Comparison of ENCODE assay signal across 1 cellular context in the genomic region with DNA sequence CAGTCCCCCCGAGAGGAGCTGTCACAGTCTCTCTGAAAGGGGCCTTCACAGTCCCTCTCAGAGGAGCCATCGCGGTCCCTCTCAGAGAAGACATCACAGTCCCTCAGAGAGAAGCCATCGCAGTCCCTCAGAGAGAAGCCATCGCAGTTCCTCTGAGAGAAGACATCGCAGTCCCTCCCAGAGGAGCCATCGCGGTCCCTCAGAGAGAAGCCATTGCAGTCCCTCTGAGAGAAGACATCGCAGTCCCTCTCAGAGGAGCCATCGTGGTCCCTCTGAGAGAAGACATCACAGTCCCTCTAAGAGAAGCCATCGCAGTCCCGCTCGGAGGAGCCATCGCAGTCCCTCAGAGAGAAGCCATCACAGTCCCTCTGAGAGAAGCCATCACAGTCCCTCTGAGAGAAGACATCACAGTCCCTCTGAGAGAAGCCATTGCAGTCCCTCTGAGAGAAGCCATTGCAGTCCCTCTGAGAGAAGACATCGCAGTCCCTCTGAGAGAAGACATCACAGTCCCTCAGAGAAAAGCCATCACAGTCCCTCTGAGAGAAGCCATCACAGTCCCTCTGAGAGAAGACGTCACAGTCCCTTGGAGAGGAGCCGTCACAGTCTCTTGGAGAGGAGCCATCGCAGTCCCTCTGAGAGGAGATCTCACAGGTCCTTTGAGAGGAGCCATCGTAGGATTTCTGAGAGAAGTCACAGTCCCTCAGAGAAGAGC.
TF ChIP-seq lines count a peak whose summit lies in the region.

No MANE protein-coding gene starts in this region.

TF ChIP-seq in K562, 482 proteins besides CTCF, POLR2A, EP300 and RAD21:
- TF ChIP-seq SAFB2 (IDR thresholded peaks at IDR 0.05; ENCODE audit: borderline replicate concordance, low read depth, low read length, severe bottlenecking) = no peak
- TF ChIP-seq ZC3H11A (IDR thresholded peaks at IDR 0.05; ENCODE audit: low read depth, low read length) = no peak
- no peak for TF ChIP-seq ZNF507 (tag; conservative IDR thresholded peaks at IDR 0.05)
- TF ChIP-seq, protein P1, sequence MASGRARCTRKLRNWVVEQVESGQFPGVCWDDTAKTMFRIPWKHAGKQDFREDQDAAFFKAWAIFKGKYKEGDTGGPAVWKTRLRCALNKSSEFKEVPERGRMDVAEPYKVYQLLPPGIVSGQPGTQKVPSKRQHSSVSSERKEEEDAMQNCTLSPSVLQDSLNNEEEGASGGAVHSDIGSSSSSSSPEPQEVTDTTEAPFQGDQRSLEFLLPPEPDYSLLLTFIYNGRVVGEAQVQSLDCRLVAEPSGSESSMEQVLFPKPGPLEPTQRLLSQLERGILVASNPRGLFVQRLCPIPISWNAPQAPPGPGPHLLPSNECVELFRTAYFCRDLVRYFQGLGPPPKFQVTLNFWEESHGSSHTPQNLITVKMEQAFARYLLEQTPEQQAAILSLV (tag; IDR thresholded peaks at IDR 0.05) = no peak
